Comparison of ENCODE assay signal across 1 cellular context in the genomic region with DNA sequence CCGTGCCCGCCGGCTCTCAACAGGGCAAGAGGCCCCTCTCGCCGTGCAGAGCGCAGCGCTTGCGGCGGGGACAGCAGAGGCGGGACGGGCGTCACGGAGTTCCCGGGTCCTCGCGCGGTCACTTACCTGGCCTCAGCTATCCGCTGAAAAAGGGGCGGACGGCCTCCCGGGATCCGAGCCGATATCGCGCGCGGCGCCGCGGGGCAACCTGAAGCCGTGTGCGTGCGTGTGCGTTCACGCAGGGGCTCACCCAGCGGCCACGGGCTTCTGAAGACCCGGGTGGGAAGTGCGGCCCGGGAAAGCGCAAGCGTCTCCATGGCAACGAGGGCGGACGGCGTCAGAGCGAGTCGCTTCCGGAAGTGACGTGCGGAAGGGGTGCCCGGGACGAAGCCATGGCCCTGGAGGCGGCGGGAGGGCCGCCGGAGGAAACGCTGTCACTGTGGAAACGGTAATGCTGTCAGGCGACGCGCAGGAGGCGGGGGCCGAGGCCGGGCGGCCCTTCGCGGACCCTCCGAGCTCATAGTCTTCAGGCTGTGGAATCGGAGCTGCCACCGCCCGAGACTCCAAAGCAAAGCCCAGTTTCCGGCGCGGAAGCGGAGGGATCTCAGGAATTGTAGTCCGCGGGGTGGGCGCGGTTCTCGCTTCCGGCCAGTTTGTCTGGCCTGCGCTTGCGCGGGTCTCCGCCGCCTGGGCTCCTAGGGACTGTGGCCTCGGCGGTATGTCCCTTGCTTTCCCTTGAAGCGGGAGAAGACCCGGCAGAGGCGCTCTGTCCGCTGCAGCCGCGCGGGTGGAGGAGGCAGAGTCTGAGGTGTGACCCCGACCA.
TF ChIP-seq lines count a peak whose summit lies in the region.

Gene ENDOV (plus strand): TSS at position 365 of the 823 bp plus-strand sequence. CDS start 28 bp downstream, at position 393.

TF ChIP-seq in HEK293, 187 proteins besides CTCF, POLR2A, EP300 and RAD21 (continued from another document and continues in another):
- TF ChIP-seq, protein P1, sequence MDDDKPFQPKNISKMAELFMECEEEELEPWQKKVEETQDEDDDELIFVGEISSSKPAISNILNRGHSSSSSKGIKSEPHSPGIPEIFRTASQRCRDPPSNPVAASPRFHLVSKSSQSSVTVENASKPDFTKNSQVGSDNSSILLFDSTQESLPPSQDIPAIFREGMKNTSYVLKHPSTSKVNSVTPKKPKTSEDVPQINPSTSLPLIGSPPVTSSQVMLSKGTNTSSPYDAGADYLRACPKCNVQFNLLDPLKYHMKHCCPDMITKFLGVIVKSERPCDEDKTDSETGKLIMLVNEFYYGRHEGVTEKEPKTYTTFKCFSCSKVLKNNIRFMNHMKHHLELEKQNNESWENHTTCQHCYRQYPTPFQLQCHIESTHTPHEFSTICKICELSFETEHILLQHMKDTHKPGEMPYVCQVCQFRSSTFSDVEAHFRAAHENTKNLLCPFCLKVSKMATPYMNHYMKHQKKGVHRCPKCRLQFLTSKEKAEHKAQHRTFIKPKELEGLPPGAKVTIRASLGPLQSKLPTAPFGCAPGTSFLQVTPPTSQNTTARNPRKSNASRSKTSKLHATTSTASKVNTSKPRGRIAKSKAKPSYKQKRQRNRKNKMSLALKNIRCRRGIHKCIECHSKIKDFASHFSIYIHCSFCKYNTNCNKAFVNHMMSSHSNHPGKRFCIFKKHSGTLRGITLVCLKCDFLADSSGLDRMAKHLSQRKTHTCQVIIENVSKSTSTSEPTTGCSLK (tag by site-specific recombination; IDR thresholded peaks at IDR 0.05) = no peak
- no peak for TF ChIP-seq ZNF155 (tag by site-specific recombination; IDR thresholded peaks at IDR 0.05)
- TF ChIP-seq ZNF169 (tag by site-specific recombination; IDR thresholded peaks at IDR 0.05) = no peak
- TF ChIP-seq ZBTB20 (tag by site-specific recombination; IDR thresholded peaks at IDR 0.05) = peak; percentile 100
- TF ChIP-seq, protein P2, sequence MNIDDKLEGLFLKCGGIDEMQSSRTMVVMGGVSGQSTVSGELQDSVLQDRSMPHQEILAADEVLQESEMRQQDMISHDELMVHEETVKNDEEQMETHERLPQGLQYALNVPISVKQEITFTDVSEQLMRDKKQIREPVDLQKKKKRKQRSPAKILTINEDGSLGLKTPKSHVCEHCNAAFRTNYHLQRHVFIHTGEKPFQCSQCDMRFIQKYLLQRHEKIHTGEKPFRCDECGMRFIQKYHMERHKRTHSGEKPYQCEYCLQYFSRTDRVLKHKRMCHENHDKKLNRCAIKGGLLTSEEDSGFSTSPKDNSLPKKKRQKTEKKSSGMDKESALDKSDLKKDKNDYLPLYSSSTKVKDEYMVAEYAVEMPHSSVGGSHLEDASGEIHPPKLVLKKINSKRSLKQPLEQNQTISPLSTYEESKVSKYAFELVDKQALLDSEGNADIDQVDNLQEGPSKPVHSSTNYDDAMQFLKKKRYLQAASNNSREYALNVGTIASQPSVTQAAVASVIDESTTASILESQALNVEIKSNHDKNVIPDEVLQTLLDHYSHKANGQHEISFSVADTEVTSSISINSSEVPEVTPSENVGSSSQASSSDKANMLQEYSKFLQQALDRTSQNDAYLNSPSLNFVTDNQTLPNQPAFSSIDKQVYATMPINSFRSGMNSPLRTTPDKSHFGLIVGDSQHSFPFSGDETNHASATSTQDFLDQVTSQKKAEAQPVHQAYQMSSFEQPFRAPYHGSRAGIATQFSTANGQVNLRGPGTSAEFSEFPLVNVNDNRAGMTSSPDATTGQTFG (tag by site-specific recombination; IDR thresholded peaks at IDR 0.05; ENCODE audit: borderline replicate concordance) = no peak; the same call in 1 of the 2 replicates
- no peak for TF ChIP-seq SETDB1 (IDR thresholded peaks at IDR 0.05; ENCODE audit: insufficient read length, low read length)
- TF ChIP-seq ZNF248 (tag by site-specific recombination; IDR thresholded peaks at IDR 0.05) = no peak
- 0 out of 2 replicates have a peak, but pooled peaks have one; percentile 46 for TF ChIP-seq ZNF785 (tag by site-specific recombination; IDR thresholded peaks at IDR 0.05)
- TF ChIP-seq ZNF10 (tag by site-specific recombination; IDR thresholded peaks at IDR 0.05) = no peak
- TF ChIP-seq ZNF449 (tag by site-specific recombination; IDR thresholded peaks at IDR 0.05) = peak; percentile 77
- peak; percentile 70; the same call in 1 of the 2 replicates for TF ChIP-seq YY2 (tag by site-specific recombination; IDR thresholded peaks at IDR 0.05)
- no peak for TF ChIP-seq ZNF521 (tag by site-specific recombination; IDR thresholded peaks at IDR 0.05)
- TF ChIP-seq ZFHX2 (tag by site-specific recombination; conservative IDR thresholded peaks at IDR 0.05) = no peak; the same call in 1 of the 2 replicates
- peak; percentile 91; the same call in 1 of the 2 replicates for TF ChIP-seq ZBTB7A (tag by site-specific recombination; IDR thresholded peaks at IDR 0.05; ENCODE audit: low read depth)
- TF ChIP-seq ZNF610 (tag by site-specific recombination; IDR thresholded peaks at IDR 0.05; ENCODE audit: borderline replicate concordance) = peak; percentile 79
- no peak for TF ChIP-seq ZNF133 (tag by site-specific recombination; IDR thresholded peaks at IDR 0.05)
- TF ChIP-seq BCL11B (tag by site-specific recombination; IDR thresholded peaks at IDR 0.05; ENCODE audit: low read depth) = peak; percentile 66
- peak; percentile 91 for TF ChIP-seq ZNF501 (tag by site-specific recombination; IDR thresholded peaks at IDR 0.05)
- no peak; the same call in 1 of the 2 replicates for TF ChIP-seq WT1 (tag by site-specific recombination; IDR thresholded peaks at IDR 0.05)
- TF ChIP-seq, protein P3, sequence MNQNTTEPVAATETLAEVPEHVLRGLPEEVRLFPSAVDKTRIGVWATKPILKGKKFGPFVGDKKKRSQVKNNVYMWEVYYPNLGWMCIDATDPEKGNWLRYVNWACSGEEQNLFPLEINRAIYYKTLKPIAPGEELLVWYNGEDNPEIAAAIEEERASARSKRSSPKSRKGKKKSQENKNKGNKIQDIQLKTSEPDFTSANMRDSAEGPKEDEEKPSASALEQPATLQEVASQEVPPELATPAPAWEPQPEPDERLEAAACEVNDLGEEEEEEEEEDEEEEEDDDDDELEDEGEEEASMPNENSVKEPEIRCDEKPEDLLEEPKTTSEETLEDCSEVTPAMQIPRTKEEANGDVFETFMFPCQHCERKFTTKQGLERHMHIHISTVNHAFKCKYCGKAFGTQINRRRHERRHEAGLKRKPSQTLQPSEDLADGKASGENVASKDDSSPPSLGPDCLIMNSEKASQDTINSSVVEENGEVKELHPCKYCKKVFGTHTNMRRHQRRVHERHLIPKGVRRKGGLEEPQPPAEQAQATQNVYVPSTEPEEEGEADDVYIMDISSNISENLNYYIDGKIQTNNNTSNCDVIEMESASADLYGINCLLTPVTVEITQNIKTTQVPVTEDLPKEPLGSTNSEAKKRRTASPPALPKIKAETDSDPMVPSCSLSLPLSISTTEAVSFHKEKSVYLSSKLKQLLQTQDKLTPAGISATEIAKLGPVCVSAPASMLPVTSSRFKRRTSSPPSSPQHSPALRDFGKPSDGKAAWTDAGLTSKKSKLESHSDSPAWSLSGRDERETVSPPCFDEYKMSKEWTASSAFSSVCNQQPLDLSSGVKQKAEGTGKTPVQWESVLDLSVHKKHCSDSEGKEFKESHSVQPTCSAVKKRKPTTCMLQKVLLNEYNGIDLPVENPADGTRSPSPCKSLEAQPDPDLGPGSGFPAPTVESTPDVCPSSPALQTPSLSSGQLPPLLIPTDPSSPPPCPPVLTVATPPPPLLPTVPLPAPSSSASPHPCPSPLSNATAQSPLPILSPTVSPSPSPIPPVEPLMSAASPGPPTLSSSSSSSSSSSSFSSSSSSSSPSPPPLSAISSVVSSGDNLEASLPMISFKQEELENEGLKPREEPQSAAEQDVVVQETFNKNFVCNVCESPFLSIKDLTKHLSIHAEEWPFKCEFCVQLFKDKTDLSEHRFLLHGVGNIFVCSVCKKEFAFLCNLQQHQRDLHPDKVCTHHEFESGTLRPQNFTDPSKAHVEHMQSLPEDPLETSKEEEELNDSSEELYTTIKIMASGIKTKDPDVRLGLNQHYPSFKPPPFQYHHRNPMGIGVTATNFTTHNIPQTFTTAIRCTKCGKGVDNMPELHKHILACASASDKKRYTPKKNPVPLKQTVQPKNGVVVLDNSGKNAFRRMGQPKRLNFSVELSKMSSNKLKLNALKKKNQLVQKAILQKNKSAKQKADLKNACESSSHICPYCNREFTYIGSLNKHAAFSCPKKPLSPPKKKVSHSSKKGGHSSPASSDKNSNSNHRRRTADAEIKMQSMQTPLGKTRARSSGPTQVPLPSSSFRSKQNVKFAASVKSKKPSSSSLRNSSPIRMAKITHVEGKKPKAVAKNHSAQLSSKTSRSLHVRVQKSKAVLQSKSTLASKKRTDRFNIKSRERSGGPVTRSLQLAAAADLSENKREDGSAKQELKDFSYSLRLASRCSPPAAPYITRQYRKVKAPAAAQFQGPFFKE (tag by site-specific recombination; IDR thresholded peaks at IDR 0.05; ENCODE audit: borderline replicate concordance) = no peak
- TF ChIP-seq PRDM6 (tag by site-specific recombination; IDR thresholded peaks at IDR 0.05) = no peak
- TF ChIP-seq, protein P4, sequence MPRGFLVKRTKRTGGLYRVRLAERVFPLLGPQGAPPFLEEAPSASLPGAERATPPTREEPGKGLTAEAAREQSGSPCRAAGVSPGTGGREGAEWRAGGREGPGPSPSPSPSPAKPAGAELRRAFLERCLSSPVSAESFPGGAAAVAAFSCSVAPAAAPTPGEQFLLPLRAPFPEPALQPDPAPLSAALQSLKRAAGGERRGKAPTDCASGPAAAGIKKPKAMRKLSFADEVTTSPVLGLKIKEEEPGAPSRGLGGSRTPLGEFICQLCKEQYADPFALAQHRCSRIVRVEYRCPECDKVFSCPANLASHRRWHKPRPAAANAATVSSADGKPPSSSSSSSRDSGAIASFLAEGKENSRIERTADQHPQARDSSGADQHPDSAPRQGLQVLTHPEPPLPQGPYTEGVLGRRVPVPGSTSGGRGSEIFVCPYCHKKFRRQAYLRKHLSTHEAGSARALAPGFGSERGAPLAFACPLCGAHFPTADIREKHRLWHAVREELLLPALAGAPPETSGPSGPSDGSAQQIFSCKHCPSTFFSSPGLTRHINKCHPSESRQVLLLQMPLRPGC (tag by site-specific recombination; IDR thresholded peaks at IDR 0.05) = peak; percentile 78
- no peak for TF ChIP-seq ZNF23 (tag by site-specific recombination; IDR thresholded peaks at IDR 0.05; ENCODE audit: borderline replicate concordance)
- TF ChIP-seq TSHZ1 (tag by site-specific recombination; IDR thresholded peaks at IDR 0.05; ENCODE audit: borderline replicate concordance) = no peak
- TF ChIP-seq, protein P5, sequence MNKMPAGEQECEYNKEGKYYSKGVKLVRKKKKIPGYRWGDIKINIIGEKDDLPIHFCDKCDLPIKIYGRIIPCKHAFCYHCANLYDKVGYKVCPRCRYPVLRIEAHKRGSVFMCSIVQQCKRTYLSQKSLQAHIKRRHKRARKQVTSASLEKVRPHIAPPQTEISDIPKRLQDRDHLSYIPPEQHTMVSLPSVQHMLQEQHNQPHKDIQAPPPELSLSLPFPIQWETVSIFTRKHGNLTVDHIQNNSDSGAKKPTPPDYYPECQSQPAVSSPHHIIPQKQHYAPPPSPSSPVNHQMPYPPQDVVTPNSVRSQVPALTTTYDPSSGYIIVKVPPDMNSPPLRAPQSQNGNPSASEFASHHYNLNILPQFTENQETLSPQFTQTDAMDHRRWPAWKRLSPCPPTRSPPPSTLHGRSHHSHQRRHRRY (tag by site-specific recombination; IDR thresholded peaks at IDR 0.05) = no peak
- peak; percentile 99 for TF ChIP-seq ZNF580 (tag by site-specific recombination; IDR thresholded peaks at IDR 0.05)
